ENCODE assay signal across 10 cellular contexts in the genomic region with DNA sequence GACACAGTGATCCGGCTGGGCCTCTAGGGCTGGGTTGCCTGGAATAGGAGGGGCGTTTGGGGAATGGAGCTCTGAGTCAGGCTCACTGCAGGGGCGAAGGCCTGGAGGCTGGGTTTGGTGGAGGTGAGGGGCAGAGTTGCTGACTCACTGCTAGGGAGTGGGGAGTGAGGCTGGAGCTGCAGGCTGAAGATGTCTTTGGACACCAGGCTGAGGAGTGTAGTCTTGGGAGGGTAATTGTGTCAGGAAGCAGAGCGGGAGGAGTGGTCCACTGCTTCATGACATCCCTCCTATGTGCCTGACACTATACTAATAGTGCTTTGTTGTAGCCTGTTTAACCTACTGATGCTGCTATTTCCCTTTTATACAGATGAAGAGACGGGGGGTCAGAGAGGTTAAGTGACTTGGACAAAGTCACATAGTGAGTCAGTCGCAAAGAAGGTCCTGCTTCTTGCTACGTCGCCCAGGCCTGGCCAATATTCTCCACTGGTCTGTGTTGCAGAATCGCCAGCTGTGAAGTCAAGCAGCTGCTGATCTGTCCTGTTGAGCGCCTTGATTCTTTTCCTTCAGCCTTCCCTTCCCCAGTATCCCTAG. TPM values are rescaled to one million over a fixed set of nuclear protein-coding genes. Genes with fewer than 3 reads are reported as not detected.
DNase-seq lines count a peak whose midpoint lies in the region; ATAC-seq, FAIRE-seq and TF ChIP-seq lines count a peak whose summit lies in the region.
"Had no signal": no experiment of that assay in that cellular context is flagged by ENCODE, and none has a peak within 500 bp of the region (broad histone marks: within the 10 kb centered on the region; RNA-seq: fewer than 3 reads in every experiment).

No MANE protein-coding gene starts in this region.

- peak overlapping the region; percentile 94 for H2AK9ac ChIP-seq in IMR-90 (replicated peaks; ENCODE audit: low read depth, low read length, poor library complexity)

- peak overlapping the region; percentile 96 for H2BK120ac ChIP-seq in IMR-90 (ENCODE audit: low read depth, low read length)
- peak overlapping the region; percentile 29 for H2BK120ac ChIP-seq in mesendoderm (ENCODE audit: low read depth, low read length)

- peak overlapping the region; percentile 96 for H4K91ac ChIP-seq in IMR-90 (ENCODE audit: insufficient read depth, low read depth, low read length)

- 30% methylated on average over 10 of the region's 10 CpGs for WGBS in A549 (ENCODE audit: missing lambda C conversion rate)
- WGBS in IMR-90 (ENCODE audit: extremely low coverage in 2 of 2, insufficient read length in 1 of 2), 2 experiments = 2% methylated on average over 6 of the region's 10 CpGs; no CpG with 5 or more reads in 1 of the 2 experiments
- WGBS in mesendoderm (ENCODE audit: extremely low coverage, insufficient coverage, low lambda C conversion rate) = no CpG with 5 or more reads among the region's 10 CpGs

- H3K4ac ChIP-seq in IMR-90 (ENCODE audit: low read depth, low read length) (peak overlapping the region; percentile 97), mesendoderm (ENCODE audit: low read depth, low read length) (no peak overlapping the region)

- FAIRE-seq in A549 (lab: Jason Lieb, UNC) = no peak
- FAIRE-seq: GM12892 had no signal

- H2BK15ac ChIP-seq in IMR-90 (ENCODE audit: low read depth, low read length) (peak overlapping the region; percentile 81; the same call in 2 of the 3 replicates), mesendoderm (replicated peaks; ENCODE audit: low read depth) (no peak overlapping the region)

- H3K23ac ChIP-seq in IMR-90 (ENCODE audit: low read depth, low read length) (peak overlapping the region; percentile 94), mesendoderm (ENCODE audit: low read length) (no peak overlapping the region)

- peaks cover 4% of the 10 kb centered on the region for H3K36me3 Mint-ChIP-seq in glutamatergic neuron (ENCODE audit: unreplicated experiment)

- peak overlapping the region; percentile 92 for H2BK20ac ChIP-seq in IMR-90 (ENCODE audit: low read depth, low read length)

- H2AFZ ChIP-seq in IMR-90 (replicated peaks; ENCODE audit: low read length, poor library complexity) = peak overlapping the region; percentile 87

- intact Hi-C loops in IMR-90 (cut with micrococcal nuclease) = loop anchor here (2.0 kb wide), 1 partner anchor 106 kb away; no protein-coding TSS in a partner anchor

- peak overlapping the region; percentile 78 for H3K56ac ChIP-seq in IMR-90 (ENCODE audit: extremely low read depth, insufficient read depth, low read length)
- peak overlapping the region; percentile 66 for H3K56ac ChIP-seq in mesendoderm (ENCODE audit: low read length)

- peak; percentile 34 to 66 for DNase-seq in A549 (ENCODE audit: low read depth in 1 of 2, low spot score in 1 of 2)
- peak; percentile 92 for DNase-seq in IMR-90
- peak; percentile 13 for DNase-seq in epithelial cell of proximal tubule (ENCODE audit: low read depth)
- peak; percentile 83 for DNase-seq in mesendoderm
- DNase-seq in NCI-H2171 (lab: John Stamatoyannopoulos, UW) = no peak
- DNase-seq in SK-N-DZ (ENCODE audit: low spot score) = no peak
- no peak for DNase-seq in coronary artery (ENCODE audit: low spot score)
- DNase-seq in glutamatergic neuron = no peak

- no peaks in the 10 kb centered on the region for H3K27me3 Mint-ChIP-seq in glutamatergic neuron (ENCODE audit: unreplicated experiment)

- H3K9ac ChIP-seq in IMR-90 (ENCODE audit: low read depth, low read length) (no peak overlapping the region), mesendoderm (ENCODE audit: low read length) (no peak overlapping the region)

- no peak overlapping the region for H3K27ac Mint-ChIP-seq in glutamatergic neuron (ENCODE audit: unreplicated experiment)
- H3K27ac Mint-ChIP-seq: nephron had no signal

- CTCF ChIA-PET in A549 (lab: Yijun Ruan, JAX) = interaction anchor here (1.0 to 1.6 kb wide), 3 partner anchors 24 to 173 kb away, joined by 3 to 4 read pairs (median 3); no protein-coding TSS in a partner anchor
- CTCF ChIA-PET in IMR-90 (lab: Yijun Ruan, JAX) = interaction anchor here (0.5 to 1.1 kb wide), 4 partner anchors 15 to 738 kb away, joined by 3 to 4 read pairs (median 4); no protein-coding TSS in a partner anchor

- H4K8ac ChIP-seq in IMR-90 (ENCODE audit: low read depth in 2 of 2, low read length in 2 of 2) = peak overlapping the region; percentile 93 to 96
- no peak overlapping the region for H4K8ac ChIP-seq in mesendoderm (ENCODE audit: low read depth, low read length)

- TF ChIP-seq RAD21 in A549 (conservative IDR thresholded peaks at IDR 0.05 in 1 of 2, IDR thresholded peaks at IDR 0.05 in 1 of 2) = no peak
- no peak for TF ChIP-seq RAD21 in IMR-90 (IDR thresholded peaks at IDR 0.05; ENCODE audit: low read length)

- peaks cover 10% of the 10 kb centered on the region for H3K4me1 Mint-ChIP-seq in glutamatergic neuron (ENCODE audit: low read depth, unreplicated experiment)

- H2AK5ac ChIP-seq in IMR-90 (ENCODE audit: low read depth, low read length) (peak overlapping the region; percentile 71), mesendoderm (ENCODE audit: low read length) (no peak overlapping the region)

- no peak for TF ChIP-seq EP300 in A549 (IDR thresholded peaks at IDR 0.05)

- in situ Hi-C loops in IMR-90 (cut with MboI; ENCODE audit: low sequenced_read_pairs) = no loop called here

- no peak for TF ChIP-seq CTCF in A549 (IDR thresholded peaks at IDR 0.05)
- no peak for TF ChIP-seq CTCF in IMR-90 (conservative IDR thresholded peaks at IDR 0.05; ENCODE audit: low read depth, low read length)
- TF ChIP-seq CTCF in epithelial cell of proximal tubule (conservative IDR thresholded peaks at IDR 0.05; ENCODE audit: low read depth, low read length) = no peak
- no peak for TF ChIP-seq CTCF in coronary artery (IDR thresholded peaks at IDR 0.05)
- TF ChIP-seq CTCF in glutamatergic neuron (IDR thresholded peaks at IDR 0.05; ENCODE audit: partially characterized antibody, unreplicated experiment) = no peak

- H3K9me1 ChIP-seq in IMR-90 (ENCODE audit: insufficient read depth, low read length) = peaks cover 23% of the 10 kb centered on the region

- peak overlapping the region; percentile 76 for H3K18ac ChIP-seq in IMR-90 (ENCODE audit: low read depth, low read length)
- H3K18ac ChIP-seq in mesendoderm (ENCODE audit: low read length) = no peak overlapping the region

- H3K14ac ChIP-seq in IMR-90 (replicated peaks; ENCODE audit: low read depth, low read length) = peak overlapping the region; percentile 81

- no TSS peak for BruUV-seq in IMR-90 (replicated peaks; lab: Mats Ljungman, UMichigan)

- dilution Hi-C loops in IMR-90 (cut with HindIII; ENCODE audit: low sequenced_read_pairs, unreplicated experiment) = no loop called here

- TF ChIP-seq POLR2A in A549 (IDR thresholded peaks at IDR 0.05; ENCODE audit: low read length) (no peak), IMR-90 (IDR thresholded peaks at IDR 0.05; ENCODE audit: low read depth, low read length) (no peak)

- no peak overlapping the region for H3K4me3 ChIP-seq in A549
- H3K4me3 ChIP-seq in IMR-90 (ENCODE audit: insufficient read depth, low read depth, low read length) = no peak overlapping the region
- no peak overlapping the region for H3K4me3 ChIP-seq in epithelial cell of proximal tubule (ENCODE audit: low read depth, low read length)
- H3K4me3 ChIP-seq in mesendoderm (ENCODE audit: low read length) = no peak overlapping the region
- no peak overlapping the region for H3K4me3 ChIP-seq in coronary artery

- H3K79me1 ChIP-seq in IMR-90 (ENCODE audit: low read depth in 1 of 2, low read length in 2 of 2) = no peaks in the 10 kb centered on the region
- H3K79me1 ChIP-seq in mesendoderm (ENCODE audit: low read length) = no peaks in the 10 kb centered on the region

- peak overlapping the region; percentile 82; the same call in 1 of the 2 replicates for H4K5ac ChIP-seq in IMR-90 (ENCODE audit: low read depth, low read length)
- H4K5ac ChIP-seq in mesendoderm (ENCODE audit: low read length) = no peak overlapping the region

- H3K4me3 Mint-ChIP-seq in glutamatergic neuron (ENCODE audit: unreplicated experiment) = no peak overlapping the region
- H3K4me3 Mint-ChIP-seq: nephron had no signal

- peak overlapping the region; percentile 25 for H3K4me2 ChIP-seq in A549
- peak overlapping the region; percentile 18; the same call in 1 of the 2 replicates for H3K4me2 ChIP-seq in IMR-90 (ENCODE audit: low read depth, low read length)
- H3K4me2 ChIP-seq in mesendoderm (ENCODE audit: low read length) = no peak overlapping the region

- H3K27ac ChIP-seq in A549 (peak overlapping the region; percentile 86 to 89), IMR-90 (ENCODE audit: insufficient read depth, low read length) (peak overlapping the region; percentile 86), mesendoderm (ENCODE audit: low read depth, low read length) (no peak overlapping the region), coronary artery (peak overlapping the region in 1 of 2 donors; percentile 41)

- H3K9me3 ChIP-seq in A549 (no peaks in the 10 kb centered on the region), IMR-90 (ENCODE audit: control insufficient read depth, insufficient read depth, low read length) (no peaks in the 10 kb centered on the region)

- H2BK5ac ChIP-seq in IMR-90 (ENCODE audit: low read depth, low read length, poor library complexity, severe bottlenecking) (peak overlapping the region; percentile 91), mesendoderm (ENCODE audit: low read length) (no peak overlapping the region)

- POLR2A ChIA-PET in A549 (lab: Yijun Ruan, JAX) = no interaction called here
- POLR2A ChIA-PET in IMR-90 (lab: Charles Lee; ENCODE audit: unreplicated experiment) = interaction anchor here (0.8 kb wide), 1 partner anchor 112 kb away, joined by 7 read pairs; no protein-coding TSS in a partner anchor

- H3K9me3 Mint-ChIP-seq in glutamatergic neuron (ENCODE audit: unreplicated experiment) = peaks cover 4% of the 10 kb centered on the region
- H3K9me3 Mint-ChIP-seq: nephron had no signal

- H3K36me3 ChIP-seq in IMR-90 (ENCODE audit: control insufficient read depth, insufficient read depth, low read length) = no peaks in the 10 kb centered on the region
- no peaks in the 10 kb centered on the region for H3K36me3 ChIP-seq in mesendoderm (ENCODE audit: control insufficient read depth, insufficient read depth, low read length)

- ATAC-seq in A549 (peak; percentile 58 to 83), IMR-90 (ENCODE audit: low read depth) (peak; percentile 78)

- H3K79me2 ChIP-seq in mesendoderm (ENCODE audit: control insufficient read depth, insufficient read depth, low read length) = no peaks in the 10 kb centered on the region

- peaks cover 60% of the 10 kb centered on the region for H3K4me1 ChIP-seq in A549
- H3K4me1 ChIP-seq in IMR-90 (ENCODE audit: control insufficient read depth, insufficient read depth, low read length) = peaks cover 27% of the 10 kb centered on the region
- peaks cover 4% of the 10 kb centered on the region for H3K4me1 ChIP-seq in mesendoderm (ENCODE audit: control insufficient read depth, low read depth, low read length)

- H4K20me1 ChIP-seq in IMR-90 (ENCODE audit: insufficient read depth, low read length) = no peaks in the 10 kb centered on the region

- H3K27me3 ChIP-seq in IMR-90 (ENCODE audit: control insufficient read depth, insufficient read depth, low read length) (no peaks in the 10 kb centered on the region), mesendoderm (ENCODE audit: insufficient read depth, low read length, poor library complexity) (no peaks in the 10 kb centered on the region)

RNA-seq across cellular contexts. Expression of a gene that starts 13.6 kb away (rescaled TPM):
- 0.30 and 0.34 TPM in 2 replicates for polyA plus RNA-seq in A549 (2011; rRNA removed)
- polyA plus RNA-seq in A549 (2012; cell fraction: cytosol; rRNA removed) = 1.2 and 2.3 TPM in 2 replicates
- polyA plus RNA-seq in A549 (2012; cell fraction: nucleus; rRNA removed) = 2.3 and 2.4 TPM in 2 replicates
- 1.0 to 1.5 TPM (median 1.3 TPM) in 3 replicates for polyA plus RNA-seq in A549 (2017; fragmentation: RNase III; extraction: RNeasy Plus Mini Kit Qiagen cat#74134 plus additional on column Dnase treatment)
- polyA minus RNA-seq in A549 (2011; rRNA and poly(A)+ RNA removed) = 0.29 and 0.83 TPM in 2 replicates
- under 0.01 and 0.28 TPM in 2 replicates for total RNA-seq in IMR-90 (2012; rRNA removed)
- polyA plus RNA-seq in IMR-90 (2012; rRNA removed) = 0.07 and 0.09 TPM in 2 replicates
- polyA plus RNA-seq in IMR-90 (2012; cell fraction: cytosol; rRNA removed) = 0.10 and 0.11 TPM in 2 replicates
- 0.08 TPM in 2 replicates for polyA plus RNA-seq in IMR-90 (2012; cell fraction: nucleus; rRNA removed; ENCODE audit: low replicate concordance)
- total RNA-seq in epithelial cell of proximal tubule = not detected in 2 replicates
- 0.72 TPM for polyA plus RNA-seq in mesendoderm (2013, experiment 1 of 2)
- polyA plus RNA-seq in mesendoderm (2013, experiment 2 of 2) = 0.67 TPM
- 0.71 and 2.5 TPM in 2 replicates for polyA plus RNA-seq in SK-N-DZ (2014; cell fraction: cytosol; rRNA removed)
- 0.32 and 1.2 TPM in 2 replicates for polyA plus RNA-seq in SK-N-DZ (2014; cell fraction: nucleus; rRNA removed)
- not detected for total RNA-seq in glutamatergic neuron (ENCODE audit: unreplicated experiment)

Comparison
In these comparisons a context has a peak if more than half of its experiments do, and no peak if none do; other contexts are left out.
1. DNase-seq: peak in A549 (2 of 2), IMR-90 (single experiment), epithelial cell of proximal tubule (single experiment) and mesendoderm (single experiment); none in NCI-H2171 (single experiment), SK-N-DZ (single experiment), coronary artery (single experiment) and glutamatergic neuron (single experiment).